In the genomic region with DNA sequence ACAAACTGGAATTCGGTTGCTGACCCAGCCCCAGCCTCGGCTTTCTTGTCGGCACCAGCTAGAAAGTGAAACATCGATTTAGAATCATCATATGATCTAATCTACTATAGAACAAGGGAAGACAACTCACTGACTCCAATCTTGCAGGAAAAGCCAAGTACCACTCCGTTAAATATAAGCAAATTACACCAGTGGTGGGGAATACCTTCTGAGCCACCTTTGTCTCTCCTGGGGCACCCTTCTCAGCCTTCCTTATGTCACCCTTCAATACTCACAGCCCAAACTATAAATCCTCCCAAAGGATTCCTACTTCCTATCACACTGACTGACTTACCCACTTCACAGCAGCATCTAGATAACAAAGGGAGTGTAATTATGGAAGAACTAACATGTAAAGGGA, we compare ENCODE assay signal across 24 cellular contexts. TPM values are rescaled to one million over a fixed set of nuclear protein-coding genes. Genes with fewer than 3 reads are reported as not detected.
DNase-seq lines count a peak whose midpoint lies in the region; ATAC-seq and TF ChIP-seq lines count a peak whose summit lies in the region.
"Had no signal": no experiment of that assay in that cellular context is flagged by ENCODE, and none has a peak within 500 bp of the region (broad histone marks: within the 10 kb centered on the region; RNA-seq: fewer than 3 reads in every experiment).

No MANE protein-coding gene starts in this region.

- H3K36me3 Mint-ChIP-seq in T-helper 2 cell treated with Interferon-gamma antibody and Interleukin-4, amounts not matched to agents 5 μg/mL and 100 μg/mL, for 36 hours (ENCODE audit: low read depth), result peaks cover 57% of the 10 kb centered on the region
- peaks cover 85% of the 10 kb centered on the region for H3K36me3 Mint-ChIP-seq in CD4-positive, alpha-beta T cell (ENCODE audit: low read depth)
- H3K36me3 Mint-ChIP-seq in activated CD8-positive, alpha-beta T cell treated with anti-CD3 and anti-CD28 coated beads for 36 hours (ENCODE audit: low read depth), result peaks cover 71% of the 10 kb centered on the region
- peaks cover 24% of the 10 kb centered on the region for H3K36me3 Mint-ChIP-seq in memory B cell
- peaks cover 30 to 58% (median 33%) of the 10 kb centered on the region in 3 donors for H3K36me3 Mint-ChIP-seq in immature natural killer cell

- peak overlapping the region; percentile 24 for H3K27ac Mint-ChIP-seq in T-helper 2 cell treated with Interferon-gamma antibody and Interleukin-4, amounts not matched to agents 5 μg/mL and 100 μg/mL, for 36 hours
- peak overlapping the region; percentile 53 for H3K27ac Mint-ChIP-seq in CD4-positive, alpha-beta T cell
- peak overlapping the region; percentile 56 for H3K27ac Mint-ChIP-seq in activated CD8-positive, alpha-beta T cell treated with anti-CD3 and anti-CD28 coated beads for 36 hours
- peak overlapping the region; percentile 5 for H3K27ac Mint-ChIP-seq in memory B cell
- peak overlapping the region in 2 of 6 donors; percentile 7 to 15 for H3K27ac Mint-ChIP-seq in immature natural killer cell

- intact Hi-C loops in CD4-positive, alpha-beta T cell (cut with DNase I, micrococcal nuclease), result no loop called here
- intact Hi-C loops in activated CD8-positive, alpha-beta T cell treated with anti-CD3 and anti-CD28 coated beads for 36 hours (cut with micrococcal nuclease), result loop anchor here (10.0 kb wide), 1 partner anchor 254 kb away; no protein-coding TSS in a partner anchor

- no peaks in the 10 kb centered on the region for H3K9me3 Mint-ChIP-seq in T-helper 2 cell treated with Interferon-gamma antibody and Interleukin-4, amounts not matched to agents 5 μg/mL and 100 μg/mL, for 36 hours
- no peaks in the 10 kb centered on the region for H3K9me3 Mint-ChIP-seq in CD4-positive, alpha-beta T cell
- no peaks in the 10 kb centered on the region for H3K9me3 Mint-ChIP-seq in activated CD8-positive, alpha-beta T cell treated with anti-CD3 and anti-CD28 coated beads for 36 hours
- H3K9me3 Mint-ChIP-seq in memory B cell (no peaks in the 10 kb centered on the region), immature natural killer cell (no peaks in the 10 kb centered on the region)

- no peaks in the 10 kb centered on the region for H3K27me3 ChIP-seq in CD4-positive, alpha-beta T cell (ENCODE audit: control insufficient read depth, insufficient read depth, low read length)
- H3K27me3 ChIP-seq: BE2C, breast epithelium, left lung had no signal

- no peak for DNase-seq in T-helper 2 cell treated with Interferon-gamma antibody and Interleukin-4, amounts not matched to agents 5 μg/mL and 100 μg/mL, for 36 hours (ENCODE audit: low spot score)
- DNase-seq in T-helper 2 cell (no peak), memory B cell (ENCODE audit: low spot score in 2 of 2) (no peak), DMS153 (lab: John Stamatoyannopoulos, UW) (no peak), immature natural killer cell (no peak)
- no peak for DNase-seq in CD4-positive, alpha-beta T cell
- no peak for DNase-seq in activated CD8-positive, alpha-beta T cell treated with anti-CD3 and anti-CD28 coated beads for 36 hours
- DNase-seq in activated effector memory CD4-positive, alpha-beta T cell treated with Interleukin-2 at 50 U/mL for 16 hours, result no peak
- DNase-seq: 8988T; activated CD4-positive, alpha-beta T cell treated with anti-CD3 and anti-CD28 coated beads for 48 hours; activated T-cell treated with anti-CD3 and anti-CD28 coated beads for 4 hours; BE2C; cortex of kidney; head of caudate nucleus; KBM-7; left lung; MV-4-11; NCI-H1694 treated with DMSO at 0.1 percent for 48 hours; NCI-H2227 treated with DMSO at 0.1 percent for 48 hours; NCI-H748 treated with DMSO at 0.1 percent for 48 hours; stimulated activated CD4-positive, alpha-beta T cell treated with anti-CD3 and anti-CD28 coated beads, Interleukin-4, amount 100 ng/mL, for 24 hours had no signal

- POLR2A ChIA-PET in CD4-positive, alpha-beta T cell (lab: Charles Lee), result no interaction called here
- POLR2A ChIA-PET in activated CD8-positive, alpha-beta T cell treated with anti-CD3 and anti-CD28 coated beads for 36 hours (lab: Charles Lee), result interaction anchor here (1.1 to 5.4 kb wide), 4 partner anchors 7 to 169 kb away, joined by 4 to 63 read pairs (median 12); a partner anchor contains a TSS

- H3K4me1 Mint-ChIP-seq in T-helper 2 cell treated with Interferon-gamma antibody and Interleukin-4, amounts not matched to agents 5 μg/mL and 100 μg/mL, for 36 hours (ENCODE audit: low read depth), result peaks cover 14% of the 10 kb centered on the region
- H3K4me1 Mint-ChIP-seq in CD4-positive, alpha-beta T cell (ENCODE audit: low read depth), result peaks cover 33% of the 10 kb centered on the region
- H3K4me1 Mint-ChIP-seq in activated CD8-positive, alpha-beta T cell treated with anti-CD3 and anti-CD28 coated beads for 36 hours (ENCODE audit: low read depth), result peaks cover 31% of the 10 kb centered on the region
- H3K4me1 Mint-ChIP-seq in memory B cell, result peaks cover 14% of the 10 kb centered on the region
- peaks cover 9 to 34% of the 10 kb centered on the region in 2 donors for H3K4me1 Mint-ChIP-seq in immature natural killer cell

- no peak overlapping the region for H3K4me3 Mint-ChIP-seq in T-helper 2 cell treated with Interferon-gamma antibody and Interleukin-4, amounts not matched to agents 5 μg/mL and 100 μg/mL, for 36 hours
- peak overlapping the region; percentile 11 for H3K4me3 Mint-ChIP-seq in CD4-positive, alpha-beta T cell
- no peak overlapping the region for H3K4me3 Mint-ChIP-seq in activated CD8-positive, alpha-beta T cell treated with anti-CD3 and anti-CD28 coated beads for 36 hours
- no peak overlapping the region for H3K4me3 Mint-ChIP-seq in memory B cell
- no peak overlapping the region for H3K4me3 Mint-ChIP-seq in immature natural killer cell

- CTCF ChIA-PET in CD4-positive, alpha-beta T cell (lab: Charles Lee), result interaction anchor here (1.7 kb wide), 1 partner anchor 223 kb away, joined by 4 read pairs; no protein-coding TSS in a partner anchor
- CTCF ChIA-PET in activated CD8-positive, alpha-beta T cell treated with anti-CD3 and anti-CD28 coated beads for 36 hours (lab: Charles Lee), result interaction anchor here (1.0 kb wide), 1 partner anchor 169 kb away, joined by 3 read pairs; a partner anchor contains a TSS

- H3K27me3 Mint-ChIP-seq in T-helper 2 cell treated with Interferon-gamma antibody and Interleukin-4, amounts not matched to agents 5 μg/mL and 100 μg/mL, for 36 hours (ENCODE audit: low read depth), result no peaks in the 10 kb centered on the region
- no peaks in the 10 kb centered on the region for H3K27me3 Mint-ChIP-seq in CD4-positive, alpha-beta T cell
- no peaks in the 10 kb centered on the region for H3K27me3 Mint-ChIP-seq in activated CD8-positive, alpha-beta T cell treated with anti-CD3 and anti-CD28 coated beads for 36 hours
- H3K27me3 Mint-ChIP-seq in memory B cell (no peaks in the 10 kb centered on the region), immature natural killer cell (ENCODE audit: low read depth in 3 of 3) (peaks cover 0 to 1% (median 0%) of the 10 kb centered on the region in 3 donors)

- no peak overlapping the region for H3K27ac ChIP-seq in CD4-positive, alpha-beta T cell (ENCODE audit: low read depth, low read length)
- H3K27ac ChIP-seq: breast epithelium, left lung had no signal

- TF ChIP-seq CTCF in CD4-positive, alpha-beta T cell (IDR thresholded peaks at IDR 0.05), result no peak
- no peak for TF ChIP-seq CTCF in activated CD8-positive, alpha-beta T cell treated with anti-CD3 and anti-CD28 coated beads for 36 hours (IDR thresholded peaks at IDR 0.05)

- no peaks in the 10 kb centered on the region for H3K9me3 ChIP-seq in CD4-positive, alpha-beta T cell (ENCODE audit: control insufficient read depth, low read length)
- H3K9me3 ChIP-seq: BE2C, breast epithelium, left lung had no signal

- ATAC-seq in CD4-positive, alpha-beta T cell (ENCODE audit: poor library complexity), result no peak
- ATAC-seq in activated CD8-positive, alpha-beta T cell treated with anti-CD3 and anti-CD28 coated beads for 36 hours, result no peak
- no peak for ATAC-seq in memory B cell (ENCODE audit: low read depth)
- ATAC-seq: left lung had no signal

RNA-seq across cellular contexts. Expression of a gene that starts 7.5 kb away (rescaled TPM):
- total RNA-seq in CD4-positive, alpha-beta T cell, result 1,000 to 10,000 TPM; 3,088 to 3,122 TPM
- total RNA-seq in activated CD8-positive, alpha-beta T cell treated with anti-CD3 and anti-CD28 coated beads for 36 hours, result 1,000 to 10,000 TPM; 2,208 to 2,269 TPM
- polyA plus RNA-seq in immature natural killer cell, result 1,000 to 10,000 TPM in 1 of 3 donors, 100 to 1,000 TPM in 2; 683 to 2,037 (median 891) TPM

RNA-seq across cellular contexts. Expression of a gene that starts 25.9 kb away (rescaled TPM):
- total RNA-seq in CD4-positive, alpha-beta T cell, result 10 to 100 TPM; 14.8 to 15.0 TPM
- 10 to 100 TPM; 15.0 to 15.2 TPM for total RNA-seq in activated CD8-positive, alpha-beta T cell treated with anti-CD3 and anti-CD28 coated beads for 36 hours
- polyA plus RNA-seq in immature natural killer cell, result 10 to 100 TPM in 1 of 3 donors, 1 to 10 TPM in 2; 5.0 to 10.3 (median 8.3) TPM

RNA-seq across cellular contexts. Expression of a gene that starts 47.5 kb away (rescaled TPM):
- total RNA-seq in CD4-positive, alpha-beta T cell, result 1 to 10 TPM; 1.3 to 1.4 TPM
- under 1 TPM; 0.47 to 0.51 TPM for total RNA-seq in activated CD8-positive, alpha-beta T cell treated with anti-CD3 and anti-CD28 coated beads for 36 hours
- polyA plus RNA-seq in immature natural killer cell, result 10 to 100 TPM in 1 of 3 donors, 1 to 10 TPM in 2; 2.9 to 10.3 (median 3.3) TPM
- total RNA-seq: endothelial cell of umbilical vein, smooth muscle cell had no signal
- polyA plus RNA-seq: smooth muscle cell had no signal
